ENCODE assay signal across 8 cellular contexts in genomic region chr9:88593537-88594185, GRCh38. TPM values are rescaled to one million over a fixed set of nuclear protein-coding genes. Genes with fewer than 3 reads are reported as not detected.
DNase-seq lines count a peak whose midpoint lies in the region; ATAC-seq and TF ChIP-seq lines count a peak whose summit lies in the region.

No MANE protein-coding gene starts in this region.

- POLR2A ChIA-PET in HEK293 (lab: Yijun Ruan, JAX) = no interaction called here

- no peak overlapping the region for H3K27ac ChIP-seq in HEK293 (ENCODE audit: extremely low read depth, low read depth, low read length)

- TF ChIP-seq CTCF in HEK293 (tag by site-specific recombination; IDR thresholded peaks at IDR 0.05) (no peak), fibroblast of villous mesenchyme (IDR thresholded peaks at IDR 0.05; ENCODE audit: insufficient read depth, low read depth, low read length) (peak; percentile 78)

- H3K4me1 ChIP-seq in HEK293 (ENCODE audit: control insufficient read depth, insufficient read depth, low read length) = no peaks in the 10 kb centered on the region

- DNase-seq in NK-92 treated with Interleukin-12 subunit alpha and Interleukin-12 subunit beta, amount 100 ng/mL, for 24 hours (lab: John Stamatoyannopoulos, UW) = peak; percentile 4
- DNase-seq in NK-92 (lab: John Stamatoyannopoulos, UW; ENCODE audit: unreplicated experiment) (no peak), NCI-H2029 (lab: John Stamatoyannopoulos, UW) (peak; percentile 25), activated T-cell treated with anti-CD3 and anti-CD28 coated beads for 4 hours (peak; percentile 50), fibroblast of villous mesenchyme (ENCODE audit: low read depth) (peak; percentile 82), sciatic nerve (ENCODE audit: low spot score) (peak; percentile 79), posterior vena cava (ENCODE audit: low spot score) (no peak)

- H3K4me3 ChIP-seq in HEK293 (ENCODE audit: low read depth, low read length) (no peak overlapping the region), fibroblast of villous mesenchyme (ENCODE audit: low read depth, low read length) (no peak overlapping the region)

- no peaks in the 10 kb centered on the region for H3K36me3 ChIP-seq in HEK293 (ENCODE audit: control insufficient read depth in 2 of 2, insufficient read depth in 1 of 2, low read length in 2 of 2)

- intact Hi-C loops in sciatic nerve (cut with DNase I) (loop anchor here (5.0 kb wide), 1 partner anchor 409 kb away; no protein-coding TSS in a partner anchor), posterior vena cava (cut with DNase I) (loop anchor here (2.0 to 10.0 kb wide), 4 partner anchors 151 to 684 kb away; no protein-coding TSS in a partner anchor)

- peak; percentile 90 for ATAC-seq in sciatic nerve

- H3K9me3 ChIP-seq in HEK293 (ENCODE audit: control insufficient read depth, insufficient read depth, low read depth, low read length) = no peaks in the 10 kb centered on the region

- CTCF ChIA-PET in HEK293 (lab: Yijun Ruan, JAX) = interaction anchor here (0.6 to 1.2 kb wide), 9 partner anchors 11 to 454 kb away, joined by 3 to 6 read pairs (median 4); no protein-coding TSS in a partner anchor

TF ChIP-seq in HEK293, 187 proteins besides CTCF, POLR2A, EP300 and RAD21:
- TF ChIP-seq ZNF654 (tag by site-specific recombination; IDR thresholded peaks at IDR 0.05; ENCODE audit: low read depth) = peak; percentile 16; the same call in 1 of the 2 replicates
- 0 out of 2 replicates have a peak, but pooled peaks have one; percentile 7 for TF ChIP-seq ZNF146 (tag by site-specific recombination; IDR thresholded peaks at IDR 0.05)
- TF ChIP-seq ZNF626 (tag by site-specific recombination; IDR thresholded peaks at IDR 0.05) = no peak
- no peak for TF ChIP-seq ZNF747 (tag by site-specific recombination; IDR thresholded peaks at IDR 0.05)

RNA-seq across cellular contexts. Expression of gene NXNL2, which starts 58.7 kb away (rescaled TPM):
- total RNA-seq in fibroblast of villous mesenchyme = 7.7 and 11.2 TPM in 2 replicates
- 1.3 TPM for total RNA-seq in sciatic nerve
- total RNA-seq in posterior vena cava = under 1 TPM in 1 of 2 donors, not detected in 1; 1.00 TPM

Comparison
In these comparisons a context has a peak if more than half of its experiments do, and no peak if none do; other contexts are left out.
1. DNase-seq: peak in NK-92 treated with Interleukin-12 subunit alpha and Interleukin-12 subunit beta, amount 100 ng/mL, for 24 hours (single experiment), NCI-H2029 (single experiment), activated T-cell treated with anti-CD3 and anti-CD28 coated beads for 4 hours (single experiment), fibroblast of villous mesenchyme (single experiment) and sciatic nerve (single experiment); none in NK-92 (single experiment) and posterior vena cava (single experiment).